Comparison of ENCODE assay signal across 18 cellular contexts in genomic region chr17:64573214-64573613, GRCh38.
DNase-seq lines count a peak whose midpoint lies in the region; ATAC-seq and TF ChIP-seq lines count a peak whose summit lies in the region.
"Had no signal": no experiment of that assay in that cellular context is flagged by ENCODE, and none has a peak within 500 bp of the region (broad histone marks: within the 10 kb centered on the region; RNA-seq: fewer than 3 reads in every experiment).

No MANE protein-coding gene starts in this region.

- ATAC-seq in left lung = no peak
- ATAC-seq in GM19455 (IDR thresholded peaks at IDR 0.05; ENCODE audit: unreplicated experiment) = no peak
- ATAC-seq in HG03432 (IDR thresholded peaks at IDR 0.05; ENCODE audit: unreplicated experiment) = no peak

- no peaks in the 10 kb centered on the region for H3K79me2 ChIP-seq in ACC112 (ENCODE audit: control insufficient read depth, insufficient read depth, low read length, unreplicated experiment)

- H3K27me3 ChIP-seq in ACC112 (ENCODE audit: insufficient read depth, low read length) (no peaks in the 10 kb centered on the region), left lung (no peaks in the 10 kb centered on the region)
- H3K27me3 ChIP-seq: colonic mucosa, sigmoid colon, transverse colon had no signal

- peaks cover 12% of the 10 kb centered on the region for H3K4me1 Mint-ChIP-seq in T-helper 2 cell treated with Interferon-gamma antibody and Interleukin-4, amounts not matched to agents 5 μg/mL and 100 μg/mL, for 36 hours (ENCODE audit: low read depth)

- no peaks in the 10 kb centered on the region for H3K9me3 Mint-ChIP-seq in T-helper 2 cell treated with Interferon-gamma antibody and Interleukin-4, amounts not matched to agents 5 μg/mL and 100 μg/mL, for 36 hours
- H3K9me3 Mint-ChIP-seq: activated CD4-positive, alpha-beta T cell treated with anti-CD3 and anti-CD28 coated beads, Interleukin-2, amount 10 ng/mL, durations not matched to agents 7 days and 5 days; immature natural killer cell had no signal

- H3K27ac ChIP-seq in ACC112 (ENCODE audit: low read depth, low read length) = peak overlapping the region; percentile 68
- H3K27ac ChIP-seq in left lung = peak overlapping the region; percentile 22 to 28
- H3K27ac ChIP-seq: colonic mucosa had no signal

- no peaks in the 10 kb centered on the region for H3K9me3 ChIP-seq in left lung
- H3K9me3 ChIP-seq: sigmoid colon, transverse colon had no signal

- H3K36me3 Mint-ChIP-seq in T-helper 2 cell treated with Interferon-gamma antibody and Interleukin-4, amounts not matched to agents 5 μg/mL and 100 μg/mL, for 36 hours (ENCODE audit: low read depth) = peaks cover 30% of the 10 kb centered on the region

- DNase-seq in EH (ENCODE audit: low read depth) (peak; percentile 56), left lung (no peak), NCI-H187 (lab: John Stamatoyannopoulos, UW) (no peak)
- peak; percentile 16 for DNase-seq in T-helper 2 cell treated with Interferon-gamma antibody and Interleukin-4, amounts not matched to agents 5 μg/mL and 100 μg/mL, for 36 hours (ENCODE audit: low spot score)
- DNase-seq in central memory CD4-positive, alpha-beta T cell = no peak
- DNase-seq: activated effector memory CD4-positive, alpha-beta T cell treated with Interleukin-2 at 50 U/mL for 16 hours; AML-193; colonic mucosa; Kasumi-1; NCI-H1436 treated with DMSO at 0.1 percent for 48 hours; sigmoid colon; stimulated activated CD4-positive, alpha-beta T cell treated with anti-CD3 and anti-CD28 coated beads, Interleukin-4, amount 100 ng/mL, for 1 hour; transverse colon had no signal

- H3K4me1 ChIP-seq in ACC112 (ENCODE audit: control insufficient read depth, insufficient read depth, low read length, unreplicated experiment) = peaks cover 17% of the 10 kb centered on the region
- peaks cover 0 to 6% of the 10 kb centered on the region in 2 donors for H3K4me1 ChIP-seq in left lung
- H3K4me1 ChIP-seq: colonic mucosa had no signal

- intact Hi-C loops in left lung (cut with DNase I) = no loop called here

- H3K27me3 Mint-ChIP-seq in T-helper 2 cell treated with Interferon-gamma antibody and Interleukin-4, amounts not matched to agents 5 μg/mL and 100 μg/mL, for 36 hours (ENCODE audit: low read depth) = no peaks in the 10 kb centered on the region
- H3K27me3 Mint-ChIP-seq: activated CD4-positive, alpha-beta T cell treated with anti-CD3 and anti-CD28 coated beads, Interleukin-2, amount 10 ng/mL, durations not matched to agents 7 days and 5 days had no signal

- H2AFZ ChIP-seq in ACC112 (ENCODE audit: low read length, unreplicated experiment) = no peak overlapping the region

- H3K4me3 ChIP-seq in ACC112 (ENCODE audit: low read depth, low read length) = no peak overlapping the region
- no peak overlapping the region for H3K4me3 ChIP-seq in left lung
- H3K4me3 ChIP-seq: colonic mucosa, sigmoid colon, transverse colon had no signal

- H3K36me3 ChIP-seq in ACC112 (ENCODE audit: insufficient read depth, low read length) = peaks cover 22% of the 10 kb centered on the region; the same call in 1 of the 2 replicates
- peaks cover 0 to 77% of the 10 kb centered on the region in 2 donors for H3K36me3 ChIP-seq in left lung
- H3K36me3 ChIP-seq: colonic mucosa had no signal

- H3K27ac Mint-ChIP-seq in T-helper 2 cell treated with Interferon-gamma antibody and Interleukin-4, amounts not matched to agents 5 μg/mL and 100 μg/mL, for 36 hours = peak overlapping the region; percentile 16

- no peak for TF ChIP-seq CTCF in left lung (IDR thresholded peaks at IDR 0.05)

- no peak overlapping the region for H3K4me3 Mint-ChIP-seq in T-helper 2 cell treated with Interferon-gamma antibody and Interleukin-4, amounts not matched to agents 5 μg/mL and 100 μg/mL, for 36 hours
- H3K4me3 Mint-ChIP-seq: activated CD4-positive, alpha-beta T cell treated with anti-CD3 and anti-CD28 coated beads, Interleukin-2, amount 10 ng/mL, durations not matched to agents 7 days and 5 days; immature natural killer cell had no signal

Comparison
In these comparisons a context has a peak if more than half of its experiments do, and no peak if none do; other contexts are left out.
1. DNase-seq: peak in EH (single experiment) and T-helper 2 cell treated with Interferon-gamma antibody and Interleukin-4, amounts not matched to agents 5 μg/mL and 100 μg/mL, for 36 hours (single experiment); none in left lung (0 of 2), central memory CD4-positive, alpha-beta T cell (single experiment) and NCI-H187 (0 of 2).